ENCODE assay signal across 30 cellular contexts in genomic region chr5:67793966-67794365, GRCh38.
"Had no signal": no experiment of that assay in that cellular context is flagged by ENCODE, and none has a peak within 500 bp of the region (broad histone marks: within the 10 kb centered on the region; RNA-seq: fewer than 3 reads in every experiment).

No MANE protein-coding gene starts in this region.

- DNase-seq: activated CD4-positive, alpha-beta T cell treated with anti-CD3 and anti-CD28 coated beads for 36 hours; activated CD4-positive, alpha-beta T cell treated with anti-CD3 and anti-CD28 coated beads, Interleukin-2, amount 10 ng/mL, durations not matched to agents 7 days and 5 days; activated CD4-positive, alpha-beta T cell treated with anti-CD3 and anti-CD28 coated beads, Interleukin-2, amount 50 U/mL, for 48 hours; activated CD8-positive, alpha-beta T cell treated with anti-CD3 and anti-CD28 coated beads, Interleukin-2, amount 10 ng/mL, durations not matched to agents 7 days and 5 days; activated gamma-delta T cell; activated naive CD4-positive, alpha-beta T cell treated with Interleukin-2 at 50 U/mL for 16 hours; activated naive CD8-positive, alpha-beta T cell treated with anti-CD3 and anti-CD28 coated beads, Interleukin-2, amount 10 ng/mL, durations not matched to agents 7 days and 5 days; activated T-cell treated with anti-CD3 and anti-CD28 coated beads, Interleukin-2, amount 50 U/mL, for 24 hours; amygdala; body of pancreas; Kasumi-1; KG1; MG63; NCI-H1048; NCI-H1105 treated with DMSO at 0.1 percent for 48 hours; NCI-H1436; NCI-H1694; NCI-H1930; NCI-H2081 treated with DMSO at 0.1 percent for 48 hours; NCI-H2171 treated with DMSO at 0.1 percent for 48 hours; NCI-H2227 treated with DMSO at 0.1 percent for 48 hours; NCI-H446; NCI-H510A treated with DMSO at 0.1 percent for 48 hours; NCI-H526 treated with DMSO at 0.1 percent for 48 hours; PC-9 had no signal

- H3K9me3 ChIP-seq: ascending aorta, body of pancreas, breast epithelium, MG63 had no signal

- ATAC-seq: activated CD4-positive, alpha-beta T cell treated with anti-CD3 and anti-CD28 coated beads for 36 hours; activated CD4-positive, CD25-positive, alpha-beta regulatory T cell treated with anti-CD3 and anti-CD28 coated beads, Interleukin-2, amount 50 U/mL, for 24 hours; activated CD8-positive, alpha-beta T cell treated with anti-CD3 and anti-CD28 coated beads, Interleukin-2, amount 10 ng/mL, durations not matched to agents 7 days and 5 days; body of pancreas; WTC11 had no signal

- H3K36me3 ChIP-seq: ascending aorta, breast epithelium, MG63 had no signal

- H3K27ac ChIP-seq: ascending aorta, body of pancreas, breast epithelium, PC-9, RWPE1 had no signal

- H3K4me2 ChIP-seq: PC-9 had no signal

- H3K27me3 ChIP-seq: ascending aorta, body of pancreas, breast epithelium, MG63 had no signal

- H2AFZ ChIP-seq: PC-9 had no signal

- H3K4me1 ChIP-seq: ascending aorta, body of pancreas, breast epithelium had no signal

- H3K4me3 ChIP-seq: ascending aorta, body of pancreas, breast epithelium, MG63, PC-9 had no signal
